Comparison of ENCODE assay signal across 25 cellular contexts in genomic region chr2:12034303-12034861, GRCh38.
DNase-seq lines count a peak whose midpoint lies in the region; FAIRE-seq and TF ChIP-seq lines count a peak whose summit lies in the region.
"Had no signal": no experiment of that assay in that cellular context is flagged by ENCODE, and none has a peak within 500 bp of the region (broad histone marks: within the 10 kb centered on the region; RNA-seq: fewer than 3 reads in every experiment).

No MANE protein-coding gene starts in this region.

- no TSS peak for BruUV-seq in A673 (replicated peaks; lab: Mats Ljungman, UMichigan)

- H3K79me1 ChIP-seq in mesenchymal stem cell (replicated peaks; ENCODE audit: low read length, poor library complexity, severe bottlenecking): no peaks in the 10 kb centered on the region

- TF ChIP-seq POLR2A in GM12891 (IDR thresholded peaks at IDR 0.05; ENCODE audit: low read depth, low read length): no peak

- H3K27ac ChIP-seq in SK-N-MC: peak overlapping the region; percentile 66
- no peak overlapping the region for H3K27ac ChIP-seq in mesenchymal stem cell (ENCODE audit: low read length, poor library complexity, severe bottlenecking)
- H3K27ac ChIP-seq in A673 (ENCODE audit: low read depth, low read length, poor library complexity, severe bottlenecking): no peak overlapping the region
- H3K27ac ChIP-seq: C4-2B, PC-9, RWPE1 had no signal

- 96% methylated on average over 7 of the region's 10 CpGs for WGBS in mesenchymal stem cell

- peak overlapping the region in 1 of 2 experiments; percentile 47 for H2BK12ac ChIP-seq in mesenchymal stem cell (ENCODE audit: low read length in 2 of 2)

- H2BK120ac ChIP-seq in mesenchymal stem cell (ENCODE audit: low read depth, low read length): no peak overlapping the region

- no peaks in the 10 kb centered on the region for H3K27me3 ChIP-seq in mesenchymal stem cell (ENCODE audit: control insufficient read depth in 1 of 2, insufficient read depth in 1 of 2, low read length in 2 of 2)
- H3K27me3 ChIP-seq in A673 (replicated peaks; ENCODE audit: insufficient read depth, low read depth, low read length, poor library complexity): no peaks in the 10 kb centered on the region

- peaks cover 9% of the 10 kb centered on the region for H3K4me1 ChIP-seq in mesenchymal stem cell (ENCODE audit: control insufficient read depth, insufficient read depth, low read depth, low read length)
- H3K4me1 ChIP-seq in A673 (ENCODE audit: insufficient read depth, low read length, poor library complexity, severe bottlenecking): no peaks in the 10 kb centered on the region

- no peaks in the 10 kb centered on the region for H3K9me3 ChIP-seq in SK-N-MC (ENCODE audit: low read depth, low read length)
- peaks cover 13% of the 10 kb centered on the region for H3K9me3 ChIP-seq in mesenchymal stem cell (ENCODE audit: control insufficient read depth, low read length)
- H3K9me3 ChIP-seq in A673 (ENCODE audit: low read depth, low read length, poor library complexity, severe bottlenecking): no peaks in the 10 kb centered on the region
- H3K9me3 ChIP-seq: SK-N-SH had no signal

- POLR2A ChIA-PET in A673 (lab: Charles Lee; ENCODE audit: low non-redundant PET): no interaction called here

- no peak overlapping the region for H2AFZ ChIP-seq in mesenchymal stem cell (ENCODE audit: low read depth, low read length)
- H2AFZ ChIP-seq: GM23338, PC-9 had no signal

- H3K4me2 ChIP-seq in mesenchymal stem cell (ENCODE audit: low read length, poor library complexity, severe bottlenecking): no peak overlapping the region
- H3K4me2 ChIP-seq: GM23338, PC-9, SK-N-SH had no signal

- no peak for TF ChIP-seq CTCF in A673 (conservative IDR thresholded peaks at IDR 0.05; ENCODE audit: low read depth, low read length)

- H3K4me3 ChIP-seq in SK-N-MC (no peak overlapping the region; the same call in 1 of the 2 replicates), mesenchymal stem cell (ENCODE audit: insufficient read depth in 1 of 2, low read depth in 1 of 2, low read length in 2 of 2) (no peak overlapping the region), A673 (ENCODE audit: low read depth, low read length, poor library complexity, severe bottlenecking) (no peak overlapping the region)
- H3K4me3 ChIP-seq: GM23338, PC-9 had no signal

- intact Hi-C loops in A673 (cut with micrococcal nuclease; ENCODE audit: unreplicated experiment): no loop called here

- no peak overlapping the region for H3K14ac ChIP-seq in mesenchymal stem cell (ENCODE audit: low read length in 2 of 2)

- H3K9ac ChIP-seq in SK-N-MC (ENCODE audit: insufficient read length) (no peak overlapping the region), mesenchymal stem cell (ENCODE audit: low read length) (no peak overlapping the region)
- H3K9ac ChIP-seq: SK-N-SH had no signal

- H3K18ac ChIP-seq in mesenchymal stem cell (ENCODE audit: low read depth in 1 of 2, low read length in 2 of 2): no peak overlapping the region

- no peak overlapping the region for H2BK5ac ChIP-seq in mesenchymal stem cell (ENCODE audit: low read depth, low read length, poor library complexity, severe bottlenecking)

- DNase-seq in GM12891 (ENCODE audit: insufficient read length, low spot score) (no peak), SK-N-MC (ENCODE audit: low read depth, low spot score) (no peak), mesenchymal stem cell (no peak), RPMI8226 (no peak), A673 (ENCODE audit: low spot score) (no peak), HuH-7 (ENCODE audit: low spot score) (no peak), EL (no peak)
- DNase-seq: ACHN; CD8-positive, alpha-beta memory T cell; GF-D8; HCEC 1CT; Kasumi-1; NCI-H1417; NCI-H1694 treated with DMSO at 0.1 percent for 48 hours; NCI-H2081 treated with DMSO at 0.1 percent for 48 hours; NCI-H446 treated with DMSO at 0.1 percent for 48 hours; NCI-H526 treated with DMSO at 0.1 percent for 48 hours; PC-9; SHP77 treated with DMSO at 0.1 percent for 48 hours; SK-N-SH; T-cell had no signal

- peak overlapping the region; percentile 87 for H2AK5ac ChIP-seq in mesenchymal stem cell (ENCODE audit: low read length, severe bottlenecking)

- no peak overlapping the region for H4K91ac ChIP-seq in mesenchymal stem cell (ENCODE audit: low read length)

- H2BK15ac ChIP-seq in mesenchymal stem cell (ENCODE audit: low read depth, poor library complexity, severe bottlenecking): no peak overlapping the region

- H3K23ac ChIP-seq in mesenchymal stem cell (ENCODE audit: low read length in 2 of 2): no peak overlapping the region

- H4K8ac ChIP-seq in mesenchymal stem cell (ENCODE audit: low read length): no peak overlapping the region

- H3K36me3 ChIP-seq in SK-N-MC (ENCODE audit: insufficient read depth, low read length) (no peaks in the 10 kb centered on the region), mesenchymal stem cell (ENCODE audit: control insufficient read depth in 1 of 2, insufficient read depth in 2 of 2, low read depth in 1 of 2, low read length in 2 of 2) (no peaks in the 10 kb centered on the region), A673 (ENCODE audit: insufficient read depth, low read length, poor library complexity, severe bottlenecking) (no peaks in the 10 kb centered on the region)

- no peak overlapping the region for H3K4ac ChIP-seq in mesenchymal stem cell (ENCODE audit: low read depth in 1 of 2, low read length in 2 of 2)

- CTCF ChIA-PET in A673 (lab: Charles Lee): no interaction called here

- peak; percentile 85 for FAIRE-seq in GM12891 (lab: Jason Lieb, UNC)
- FAIRE-seq: HTR-8/SVneo had no signal

TF ChIP-seq in GM12891, 5 proteins besides CTCF, POLR2A, EP300 and RAD21:
- TF ChIP-seq SPI1 (IDR thresholded peaks at IDR 0.05; ENCODE audit: low read depth, low read length): no peak
- TF ChIP-seq POU2F2 (IDR thresholded peaks at IDR 0.05; ENCODE audit: low read depth, low read length): no peak
- TF ChIP-seq TAF1 (IDR thresholded peaks at IDR 0.05; ENCODE audit: low read depth, low read length): no peak
- TF ChIP-seq PAX5 (IDR thresholded peaks at IDR 0.05; ENCODE audit: insufficient read depth, low read length, severe bottlenecking): no peak
- TF ChIP-seq POLR2AphosphoS5 (IDR thresholded peaks at IDR 0.05; ENCODE audit: low read depth, low read length): no peak
TF ChIP-seq in GM12891: peak in this region for 0.
